9 cellular contexts compared by ENCODE assay signal in the genomic region with DNA sequence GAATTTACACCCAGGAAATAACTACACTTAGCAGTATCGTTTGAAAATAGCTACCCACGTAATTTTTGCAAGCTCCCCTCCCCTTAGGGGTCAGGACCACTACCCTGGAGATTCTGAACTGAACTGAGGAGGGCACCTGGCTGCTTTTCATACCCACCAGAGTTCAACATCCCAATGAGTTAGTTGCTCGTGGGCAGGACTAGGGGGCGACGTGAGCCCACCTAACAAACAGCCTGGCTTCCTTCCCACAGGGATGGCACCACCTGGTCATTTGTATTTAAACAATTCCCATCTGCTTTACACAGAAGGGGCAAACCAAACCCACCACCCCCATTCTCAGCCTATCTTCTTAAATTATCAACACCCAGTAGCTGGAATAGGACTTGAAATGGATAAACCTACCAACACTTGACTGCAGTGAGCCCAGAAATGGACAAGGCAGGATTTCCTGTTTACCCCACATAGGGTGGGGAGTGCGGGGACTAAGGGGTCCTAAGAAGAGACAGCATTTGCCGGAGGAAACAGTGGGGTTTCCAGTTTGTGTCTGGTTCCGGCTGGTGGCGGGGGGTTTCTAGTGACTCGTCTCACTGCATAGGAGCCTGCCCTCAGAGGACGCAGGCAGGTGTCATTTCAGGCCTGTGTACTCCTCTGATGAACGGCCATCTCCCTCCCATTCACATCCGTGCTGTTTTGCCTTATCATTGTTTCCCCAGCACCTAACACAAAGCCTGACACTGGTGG. TPM values are rescaled to one million over a fixed set of nuclear protein-coding genes. Genes with fewer than 3 reads are reported as not detected.
DNase-seq lines count a peak whose midpoint lies in the region; ATAC-seq, FAIRE-seq and TF ChIP-seq lines count a peak whose summit lies in the region.
"Had no signal": no experiment of that assay in that cellular context is flagged by ENCODE, and none has a peak within 500 bp of the region (broad histone marks: within the 10 kb centered on the region; RNA-seq: fewer than 3 reads in every experiment).

No MANE protein-coding gene starts in this region.

- H4K20me1 ChIP-seq in Karpas-422 (ENCODE audit: insufficient read depth, low read depth, low read length) (no peaks in the 10 kb centered on the region; the same call in 1 of the 2 replicates), GM12878 (ENCODE audit: control insufficient read depth, insufficient read depth) (no peaks in the 10 kb centered on the region), neural cell (ENCODE audit: insufficient read depth) (no peaks in the 10 kb centered on the region)

- H3K27me3 ChIP-seq in Karpas-422 (ENCODE audit: low read length): no peaks in the 10 kb centered on the region
- H3K27me3 ChIP-seq in GM12878 (replicated peaks in 1 of 2; ENCODE audit: control insufficient read depth in 2 of 2, insufficient read depth in 2 of 2, low read length in 1 of 2): no peaks in the 10 kb centered on the region
- no peaks in the 10 kb centered on the region for H3K27me3 ChIP-seq in neural cell (ENCODE audit: insufficient read depth, low read depth, low read length)
- H3K27me3 ChIP-seq: adrenal gland had no signal

- H3K27ac ChIP-seq in Karpas-422 (ENCODE audit: low read length): peak overlapping the region; percentile 65
- H3K27ac ChIP-seq in GM12878 (ENCODE audit: control insufficient read depth, insufficient read depth): no peak overlapping the region
- no peak overlapping the region for H3K27ac ChIP-seq in neural cell (ENCODE audit: low read length)
- H3K27ac ChIP-seq: adrenal gland had no signal

- DNase-seq in NCI-H2227 (lab: John Stamatoyannopoulos, UW; ENCODE audit: unreplicated experiment) (peak; percentile 12), NCI-H2227 treated with DMSO at 0.1 percent for 48 hours (lab: John Stamatoyannopoulos, UW) (no peak), Karpas-422 (no peak), GM12878 (ENCODE audit: low read depth, low spot score) (no peak), SIG-M5 (lab: John Stamatoyannopoulos, UW) (no peak), HuH-7 (ENCODE audit: low spot score) (no peak)
- DNase-seq: adrenal gland had no signal

- TF ChIP-seq POLR2A in GM12878 (IDR thresholded peaks at IDR 0.05; ENCODE audit: low read depth, low read length): no peak

- CTCF ChIA-PET in GM12878 (lab: Yijun Ruan, JAX): interaction anchor here (0.7 to 1.4 kb wide), 2 partner anchors 226 to 595 kb away, joined by 3 read pairs; no protein-coding TSS in a partner anchor

- TF ChIP-seq EP300 in GM12878 (IDR thresholded peaks at IDR 0.05; ENCODE audit: borderline replicate concordance in 1 of 2, control insufficient read depth in 1 of 2, low read depth in 2 of 2, low read length in 2 of 2): no peak
- no peak for TF ChIP-seq EP300 in neural cell (conservative IDR thresholded peaks at IDR 0.05; ENCODE audit: poor library complexity, severe bottlenecking)

- H3K36me3 ChIP-seq in Karpas-422 (ENCODE audit: insufficient read depth, low read length) (no peaks in the 10 kb centered on the region), GM12878 (ENCODE audit: control insufficient read depth in 2 of 2, insufficient read depth in 2 of 2, low read length in 1 of 2) (no peaks in the 10 kb centered on the region), neural cell (ENCODE audit: insufficient read depth, low read length) (no peaks in the 10 kb centered on the region)
- H3K36me3 ChIP-seq: adrenal gland had no signal

- H3K4me2 ChIP-seq in Karpas-422 (ENCODE audit: low read depth, low read length, poor library complexity, severe bottlenecking) (peak overlapping the region; percentile 47), GM12878 (ENCODE audit: control insufficient read depth, insufficient read depth) (no peak overlapping the region), neural cell (ENCODE audit: low read length) (no peak overlapping the region)

- 42% methylated on average over 9 of the region's 13 CpGs for WGBS in GM12878 (ENCODE audit: insufficient coverage, insufficient replicate concordance, low lambda C conversion rate, missing lambda C conversion rate)

- POLR2A ChIA-PET in GM12878 (lab: Charles Lee): no interaction called here

- no peak for ATAC-seq in GM12878
- no peak for ATAC-seq in esophagus mucosa

- FAIRE-seq in GM12878 (lab: Jason Lieb, UNC): no peak

- intact Hi-C loops in GM12878 (cut with micrococcal nuclease; ENCODE audit: unreplicated experiment): loop anchor here (1.0 kb wide), 1 partner anchor 149 kb away; no protein-coding TSS in a partner anchor

- H3K4me1 ChIP-seq in Karpas-422 (ENCODE audit: low read length): peaks cover 48% of the 10 kb centered on the region
- H3K4me1 ChIP-seq in GM12878 (ENCODE audit: control insufficient read depth, insufficient read depth, low read length): no peaks in the 10 kb centered on the region
- H3K4me1 ChIP-seq: adrenal gland had no signal

- H3K9ac ChIP-seq in Karpas-422 (ENCODE audit: low read length) (peak overlapping the region; percentile 25), GM12878 (ENCODE audit: control insufficient read depth, insufficient read depth, low read length) (no peak overlapping the region), neural cell (ENCODE audit: low read length) (no peak overlapping the region)

- H3K79me2 ChIP-seq in Karpas-422 (ENCODE audit: low read length): peaks cover 82% of the 10 kb centered on the region
- no peaks in the 10 kb centered on the region for H3K79me2 ChIP-seq in GM12878 (ENCODE audit: control insufficient read depth, insufficient read depth, low read length)
- no peaks in the 10 kb centered on the region for H3K79me2 ChIP-seq in neural cell (replicated peaks; ENCODE audit: insufficient read depth, low read length)

- peak overlapping the region; percentile 10; the same call in 1 of the 2 replicates for H3K4me3 ChIP-seq in Karpas-422 (ENCODE audit: low read length)
- H3K4me3 ChIP-seq in GM12878: no peak overlapping the region
- H3K4me3 ChIP-seq in neural cell (ENCODE audit: low read length): no peak overlapping the region
- H3K4me3 ChIP-seq: adrenal gland had no signal

- BruUV-seq in GM12878 (replicated peaks; lab: Mats Ljungman, UMichigan): no TSS peak

- RAD21 ChIA-PET in GM12878 (lab: Charles Lee; ENCODE audit: unreplicated experiment): interaction anchor here (1.0 kb wide), 1 partner anchor 276 kb away, joined by 4 read pairs; no protein-coding TSS in a partner anchor

- H3K9me2 ChIP-seq in Karpas-422 (replicated peaks; ENCODE audit: insufficient read depth, low read length) (no peaks in the 10 kb centered on the region), neural cell (ENCODE audit: insufficient read depth, low read length) (no peaks in the 10 kb centered on the region)

- SMC1A ChIA-PET in GM12878 (lab: Charles Lee; ENCODE audit: uncharacterized antibody, unreplicated experiment): interaction anchor here (1.0 to 2.6 kb wide), 2 partner anchors 276 to 395 kb away, joined by 3 to 8 read pairs; no protein-coding TSS in a partner anchor

- in situ Hi-C loops in GM12878 (cut with MboI): loop anchor here (5.0 to 10.0 kb wide), 3 partner anchors 423 to 711 kb away; no protein-coding TSS in a partner anchor

- TF ChIP-seq RAD21 in GM12878 (IDR thresholded peaks at IDR 0.05; ENCODE audit: insufficient read depth, low read depth, low read length) (peak; percentile 62), neural cell (conservative IDR thresholded peaks at IDR 0.05) (peak; percentile 47)

- TF ChIP-seq CTCF in GM12878 (IDR thresholded peaks at IDR 0.05 in 2 of 3, conservative IDR thresholded peaks at IDR 0.05 in 1 of 3; ENCODE audit: control insufficient read depth in 2 of 3, extremely low read depth in 1 of 3, insufficient read depth in 1 of 3, low read depth in 3 of 3, low read length in 3 of 3) (peak; percentile 8 to 39 (median 22); a peak in 5 of 6 replicates), neural cell (IDR thresholded peaks at IDR 0.05; ENCODE audit: poor library complexity, severe bottlenecking) (peak; percentile 42)

- H3F3A ChIP-seq in neural cell (ENCODE audit: insufficient read depth, low read length, poor library complexity, severe bottlenecking): no peaks in the 10 kb centered on the region

- no peaks in the 10 kb centered on the region for H3K9me3 ChIP-seq in Karpas-422 (ENCODE audit: low read length)
- no peaks in the 10 kb centered on the region for H3K9me3 ChIP-seq in GM12878 (replicated peaks; ENCODE audit: control insufficient read depth, insufficient read depth, low read length)
- no peaks in the 10 kb centered on the region for H3K9me3 ChIP-seq in neural cell (ENCODE audit: low read length)
- H3K9me3 ChIP-seq: adrenal gland had no signal

- H2AFZ ChIP-seq in Karpas-422 (ENCODE audit: low read length) (no peak overlapping the region), GM12878 (ENCODE audit: control insufficient read depth, low read depth, low read length) (no peak overlapping the region), neural cell (ENCODE audit: low read depth, low read length) (no peak overlapping the region)

TF ChIP-seq in neural cell, 6 proteins besides CTCF, POLR2A, EP300 and RAD21 (continues in another document):
- no peak for TF ChIP-seq MXI1 (conservative IDR thresholded peaks at IDR 0.05; ENCODE audit: poor library complexity, severe bottlenecking)
- TF ChIP-seq TAF1 (IDR thresholded peaks at IDR 0.05; ENCODE audit: low read depth): no peak

RNA-seq across cellular contexts. Expression of gene VGLL4, which starts 11.6 kb away (rescaled TPM):
- total RNA-seq in Karpas-422 (2014; rRNA removed; shearing (Covaris generic); ENCODE audit: low replicate concordance): 125 and 152 TPM in 2 replicates
- total RNA-seq in GM12878 (2013; cell fraction: nucleolus; rRNA removed): 116 and 126 TPM in 2 replicates
- 16.3 and 18.1 TPM in 2 replicates for total RNA-seq in GM12878 (2014; rRNA removed)
- total RNA-seq in GM12878 (2014; rRNA removed; fragmentation: Illumina TruSeq; extraction: Trizol): 15.2 and 15.7 TPM in 2 replicates
- total RNA-seq in GM12878 (2021): 20.7 and 23.2 TPM in 2 replicates
- 12.6 TPM for polyA plus RNA-seq in GM12878 (2011; ENCODE audit: low read depth)
- polyA plus RNA-seq in GM12878 (2011; rRNA removed): 32.9 and 38.1 TPM in 2 replicates
- polyA plus RNA-seq in GM12878 (2011; cell fraction: cytosol; rRNA removed): 39.9 and 41.8 TPM in 2 replicates
- 43.3 and 49.4 TPM in 2 replicates for polyA plus RNA-seq in GM12878 (2011; cell fraction: nucleus; rRNA removed)
- 17.9 and 37.0 TPM in 2 replicates for polyA plus RNA-seq in GM12878 (2012)
- 10.6 and 16.0 TPM in 2 replicates for polyA plus RNA-seq in GM12878 (2014; fragmentation: Illumina TruSeq; extraction: Trizol)
- polyA plus RNA-seq in GM12878 (2014; fragmentation: Nextera tagmentation; extraction: Ambion mirVana): 1 to 10 TPM in 1 of 2 experiments, under 1 TPM in 1; 0.44 to 1.5 TPM
- polyA plus RNA-seq in GM12878 (2014; rRNA removed): 25.5 and 28.7 TPM in 2 replicates
- 10 to 100 TPM; 14.9 to 20.6 TPM for polyA plus RNA-seq in GM12878 (2016; fragmentation: Nextera tagmentation; extraction: Ambion mirVana)
- polyA minus RNA-seq in GM12878 (2011; rRNA and poly(A)+ RNA removed): 24.9 and 62.5 TPM in 2 replicates
- 16.3 and 16.6 TPM in 2 replicates for polyA minus RNA-seq in GM12878 (2011; cell fraction: cytosol; rRNA and poly(A)+ RNA removed)
- polyA minus RNA-seq in GM12878 (2011; cell fraction: nucleus; rRNA and poly(A)+ RNA removed): 33.7 and 57.3 TPM in 2 replicates
- 102 and 113 TPM in 2 replicates for polyA plus RNA-seq in neural cell
- polyA minus RNA-seq in neural cell: 117 and 230 TPM in 2 replicates
- total RNA-seq in esophagus mucosa: 36.3 TPM
